ENCODE assay signal across 10 cellular contexts in the genomic region with DNA sequence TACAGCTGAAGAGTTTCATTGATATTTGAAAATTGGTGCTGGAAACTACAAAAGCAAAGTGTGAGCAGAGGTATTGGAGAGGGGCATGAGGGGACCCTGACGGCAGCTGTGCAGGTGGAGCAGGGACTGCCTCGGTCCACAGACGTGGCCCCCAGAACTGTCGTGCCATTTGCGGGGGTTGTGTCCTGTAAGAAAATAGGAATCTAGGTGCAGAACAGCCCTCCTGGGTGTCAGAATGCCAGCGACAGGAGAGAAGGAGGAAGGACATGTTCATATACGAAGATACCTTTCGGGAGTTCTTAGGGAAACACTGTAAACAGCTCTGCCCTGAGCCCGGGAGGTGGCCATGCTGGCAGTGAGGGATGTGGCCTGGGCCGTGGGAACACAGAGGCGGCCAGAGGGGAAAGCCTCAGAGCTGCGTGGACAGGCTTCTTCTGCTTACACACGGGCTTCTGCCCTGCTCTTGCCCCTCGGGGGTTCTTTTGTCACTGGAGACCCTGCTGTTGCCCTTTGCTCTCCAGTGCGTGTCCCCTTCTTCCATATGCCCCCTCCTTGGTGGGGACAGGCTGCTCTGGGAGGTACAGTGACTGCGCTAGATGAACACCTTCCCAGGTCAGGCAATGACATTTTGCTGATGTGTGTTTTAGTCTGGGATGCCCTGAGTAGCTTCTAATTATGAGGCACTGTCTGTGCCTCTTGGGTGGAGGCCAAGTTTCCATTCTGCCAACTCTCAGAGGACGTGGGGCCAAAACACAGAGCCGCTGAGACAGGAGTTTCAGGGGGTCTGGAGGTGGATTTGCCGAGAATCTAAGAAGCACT.
DNase-seq lines count a peak whose midpoint lies in the region; ATAC-seq and TF ChIP-seq lines count a peak whose summit lies in the region.
"Had no signal": no experiment of that assay in that cellular context is flagged by ENCODE, and none has a peak within 500 bp of the region (broad histone marks: within the 10 kb centered on the region; RNA-seq: fewer than 3 reads in every experiment).

No MANE protein-coding gene starts in this region.

- DNase-seq in NCI-H2081 (lab: John Stamatoyannopoulos, UW): peak; percentile 15 to 65
- DNase-seq in NCI-H2081 treated with DMSO at 0.1 percent for 48 hours (lab: John Stamatoyannopoulos, UW): no peak
- peak in 1 of 2 donors; percentile 47 for DNase-seq in breast epithelium (ENCODE audit: low spot score in 2 of 2)
- DNase-seq in lower lobe of right lung: no peak
- DNase-seq in upper lobe of left lung: peak in 1 of 2 donors; percentile 58
- no peak for DNase-seq in NCI-H187 (lab: John Stamatoyannopoulos, UW)
- DNase-seq in NCI-H2107 (lab: John Stamatoyannopoulos, UW): no peak
- DNase-seq: AML-193, T-helper 17 cell had no signal

- H3K9me3 ChIP-seq in breast epithelium: no peaks in the 10 kb centered on the region
- H3K9me3 ChIP-seq in lower lobe of right lung: no peaks in the 10 kb centered on the region
- H3K9me3 ChIP-seq in upper lobe of left lung: no peaks in the 10 kb centered on the region

- intact Hi-C loops in breast epithelium (cut with DNase I; ENCODE audit: low total_unique reads) (no loop called here), lower lobe of right lung (cut with DNase I) (no loop called here)

- H3K27me3 ChIP-seq in breast epithelium: no peaks in the 10 kb centered on the region
- H3K27me3 ChIP-seq in lower lobe of right lung (ENCODE audit: low read depth): no peaks in the 10 kb centered on the region
- no peaks in the 10 kb centered on the region for H3K27me3 ChIP-seq in upper lobe of left lung

- TF ChIP-seq EP300 in upper lobe of left lung (IDR thresholded peaks at IDR 0.05): no peak

- WGBS in upper lobe of left lung, 2 donors: 69 to 80% methylated on average over 16 to 19 of the region's 19 CpGs

- H3K36me3 ChIP-seq in breast epithelium (no peaks in the 10 kb centered on the region), lower lobe of right lung (no peaks in the 10 kb centered on the region), upper lobe of left lung (no peaks in the 10 kb centered on the region)

- TF ChIP-seq CTCF in breast epithelium (IDR thresholded peaks at IDR 0.05) (no peak), lower lobe of right lung (IDR thresholded peaks at IDR 0.05) (no peak), upper lobe of left lung (IDR thresholded peaks at IDR 0.05) (no peak)

- peak overlapping the region; percentile 68 to 87 for H3K27ac ChIP-seq in breast epithelium
- peak overlapping the region; percentile 60 for H3K27ac ChIP-seq in lower lobe of right lung
- H3K27ac ChIP-seq in upper lobe of left lung: peak overlapping the region; percentile 55 to 71 (median 62)

- TF ChIP-seq POLR2A in breast epithelium (IDR thresholded peaks at IDR 0.05) (no peak), upper lobe of left lung (IDR thresholded peaks at IDR 0.05) (no peak)

- peak overlapping the region in 2 of 3 donors; percentile 15 to 43 for H3K4me3 ChIP-seq in breast epithelium
- H3K4me3 ChIP-seq in lower lobe of right lung: no peak overlapping the region
- no peak overlapping the region for H3K4me3 ChIP-seq in upper lobe of left lung

- ATAC-seq in lower lobe of right lung (peak; percentile 14 to 47), upper lobe of left lung (ENCODE audit: low FRiP score in 2 of 2) (peak in 1 of 2 donors; percentile 28), GM21390 (IDR thresholded peaks at IDR 0.05; ENCODE audit: unreplicated experiment) (no peak)
- ATAC-seq: T-helper 17 cell had no signal

- H3K4me1 ChIP-seq in breast epithelium (peaks cover 0 to 3% of the 10 kb centered on the region in 2 donors), lower lobe of right lung (peaks cover 30% of the 10 kb centered on the region), upper lobe of left lung (peaks cover 17 to 24% (median 18%) of the 10 kb centered on the region in 4 donors)

Comparison
In these comparisons a context has a peak if more than half of its experiments do, and no peak if none do; other contexts are left out.
1. DNase-seq: peak in NCI-H2081 (2 of 2); none in NCI-H2081 treated with DMSO at 0.1 percent for 48 hours (single experiment), lower lobe of right lung (single experiment), NCI-H187 (0 of 2) and NCI-H2107 (single experiment).
2. H3K4me3 ChIP-seq: peak in breast epithelium (2 of 3); none in lower lobe of right lung (single experiment) and upper lobe of left lung (0 of 4).
3. Peak in every context shown above with its lines, with median percentiles within 50 percentile points of each other: H3K27ac ChIP-seq.